Comparison of ENCODE assay signal across 8 cellular contexts in the genomic region with DNA sequence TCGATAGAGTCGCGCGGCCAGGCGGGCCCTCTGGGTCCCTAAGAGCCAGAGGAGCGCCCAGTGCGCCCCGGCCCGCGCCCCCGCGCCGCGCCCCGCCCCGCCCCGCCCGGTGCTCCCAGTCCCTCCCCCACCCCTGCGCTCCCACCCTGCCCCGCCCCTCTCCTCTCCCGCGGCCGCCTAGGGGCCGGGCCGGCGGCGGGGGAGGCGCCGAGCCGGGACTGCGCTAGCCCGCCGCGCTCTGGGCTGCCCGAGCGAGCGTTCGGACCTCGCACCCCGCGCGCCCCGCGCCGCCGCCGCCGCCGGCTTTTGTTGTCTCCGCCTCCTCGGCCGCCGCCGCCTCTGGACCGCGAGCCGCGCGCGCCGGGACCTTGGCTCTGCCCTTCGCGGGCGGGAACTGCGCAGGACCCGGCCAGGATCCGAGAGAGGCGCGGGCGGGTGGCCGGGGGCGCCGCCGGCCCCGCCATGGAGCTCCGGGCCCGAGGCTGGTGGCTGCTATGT. TPM values are rescaled to one million over a fixed set of nuclear protein-coding genes. Genes with fewer than 3 reads are reported as not detected.
DNase-seq lines count a peak whose midpoint lies in the region; ATAC-seq, FAIRE-seq and TF ChIP-seq lines count a peak whose summit lies in the region.

A gene with protein sequence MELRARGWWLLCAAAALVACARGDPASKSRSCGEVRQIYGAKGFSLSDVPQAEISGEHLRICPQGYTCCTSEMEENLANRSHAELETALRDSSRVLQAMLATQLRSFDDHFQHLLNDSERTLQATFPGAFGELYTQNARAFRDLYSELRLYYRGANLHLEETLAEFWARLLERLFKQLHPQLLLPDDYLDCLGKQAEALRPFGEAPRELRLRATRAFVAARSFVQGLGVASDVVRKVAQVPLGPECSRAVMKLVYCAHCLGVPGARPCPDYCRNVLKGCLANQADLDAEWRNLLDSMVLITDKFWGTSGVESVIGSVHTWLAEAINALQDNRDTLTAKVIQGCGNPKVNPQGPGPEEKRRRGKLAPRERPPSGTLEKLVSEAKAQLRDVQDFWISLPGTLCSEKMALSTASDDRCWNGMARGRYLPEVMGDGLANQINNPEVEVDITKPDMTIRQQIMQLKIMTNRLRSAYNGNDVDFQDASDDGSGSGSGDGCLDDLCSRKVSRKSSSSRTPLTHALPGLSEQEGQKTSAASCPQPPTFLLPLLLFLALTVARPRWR (plus strand): TSS at position 207 of the 498 bp plus-strand sequence. CDS start 256 bp downstream, at position 463.

- H3K27me3 ChIP-seq in A673 (replicated peaks; ENCODE audit: insufficient read depth, low read depth, low read length, poor library complexity), result peaks cover 15% of the 10 kb centered on the region
- no peaks in the 10 kb centered on the region for H3K27me3 ChIP-seq in OCI-LY3 (ENCODE audit: low read depth, low read length)
- H3K27me3 ChIP-seq in parathyroid adenoma (ENCODE audit: control insufficient read depth, insufficient read depth, low read length), result no peaks in the 10 kb centered on the region

- H3K79me2 ChIP-seq in OCI-LY3 (ENCODE audit: low read length) (no peaks in the 10 kb centered on the region), parathyroid adenoma (peaks cover 26% of the 10 kb centered on the region)

- H3K4me1 ChIP-seq in A673 (ENCODE audit: insufficient read depth, low read length, poor library complexity, severe bottlenecking), result peaks cover 15% of the 10 kb centered on the region
- H3K4me1 ChIP-seq in OCI-LY3 (ENCODE audit: low read length), result no peaks in the 10 kb centered on the region
- peaks cover 4% of the 10 kb centered on the region for H3K4me1 ChIP-seq in parathyroid adenoma

- TF ChIP-seq CTCF in A673 (conservative IDR thresholded peaks at IDR 0.05; ENCODE audit: low read depth, low read length) (no peak), OCI-LY3 (IDR thresholded peaks at IDR 0.05; ENCODE audit: low read depth, low read length) (no peak), parathyroid adenoma (IDR thresholded peaks at IDR 0.05) (no peak)

- H3K9ac ChIP-seq in OCI-LY3 (ENCODE audit: low read length), result peak within 1 kb of the TSS; percentile 94
- no peak within 1 kb of the TSS for H3K9ac ChIP-seq in parathyroid adenoma

- BruUV-seq in A673 (replicated peaks; lab: Mats Ljungman, UMichigan), result no TSS peak

- DNase-seq in A673 (ENCODE audit: low spot score), result peak; percentile 85
- peak; percentile 75 for DNase-seq in GM12891 (ENCODE audit: insufficient read length, low spot score)
- DNase-seq in amniotic stem cell (lab: John Stamatoyannopoulos, UW), result peak; percentile 71
- peak; percentile 80 for DNase-seq in cardiac septum (ENCODE audit: low spot score)
- DNase-seq in HPDE6-E6E7 (ENCODE audit: extremely low spot score), result no peak

- peak within 1 kb of the TSS; percentile 98 for H3K4me2 ChIP-seq in OCI-LY3 (ENCODE audit: low read length)
- H3K4me2 ChIP-seq in parathyroid adenoma (ENCODE audit: low read length), result peak within 1 kb of the TSS; percentile 90

- H3K9me3 ChIP-seq in A673 (ENCODE audit: low read depth, low read length, poor library complexity, severe bottlenecking) (no peaks in the 10 kb centered on the region), OCI-LY3 (ENCODE audit: insufficient read depth, low read length) (no peaks in the 10 kb centered on the region), parathyroid adenoma (ENCODE audit: control insufficient read depth, low read length) (no peaks in the 10 kb centered on the region)

- ATAC-seq in HG03097 (IDR thresholded peaks at IDR 0.05; ENCODE audit: low FRiP score, unreplicated experiment), result peak; percentile 37

- CTCF ChIA-PET in A673 (lab: Charles Lee), result no interaction called here

- H3K36me3 ChIP-seq in A673 (ENCODE audit: insufficient read depth, low read length, poor library complexity, severe bottlenecking), result no peaks in the 10 kb centered on the region
- no peaks in the 10 kb centered on the region for H3K36me3 ChIP-seq in OCI-LY3 (replicated peaks; ENCODE audit: low read depth, low read length)
- H3K36me3 ChIP-seq in parathyroid adenoma (ENCODE audit: control insufficient read depth, insufficient read depth, low read length), result no peaks in the 10 kb centered on the region

- H2AFZ ChIP-seq in OCI-LY3 (ENCODE audit: low read depth, low read length), result peak within 1 kb of the TSS; percentile 94
- peak within 1 kb of the TSS; percentile 88 for H2AFZ ChIP-seq in parathyroid adenoma

- POLR2A ChIA-PET in A673 (lab: Charles Lee; ENCODE audit: low non-redundant PET), result no interaction called here

- peak within 1 kb of the TSS; percentile 62 for H3K4me3 ChIP-seq in A673 (ENCODE audit: low read depth, low read length, poor library complexity, severe bottlenecking)
- H3K4me3 ChIP-seq in OCI-LY3 (ENCODE audit: low read length), result peak within 1 kb of the TSS; percentile 98
- peak within 1 kb of the TSS; percentile 58 for H3K4me3 ChIP-seq in parathyroid adenoma (ENCODE audit: low read depth, low read length)

- no peak for TF ChIP-seq POLR2A in GM12891 (IDR thresholded peaks at IDR 0.05; ENCODE audit: low read depth, low read length)

- H3K27ac ChIP-seq in A673 (ENCODE audit: low read depth, low read length, poor library complexity, severe bottlenecking) (peak within 1 kb of the TSS; percentile 63), OCI-LY3 (ENCODE audit: low read length) (no peak within 1 kb of the TSS; the same call in 1 of the 2 replicates), parathyroid adenoma (no peak within 1 kb of the TSS)

- FAIRE-seq in GM12891 (lab: Jason Lieb, UNC), result no peak

- no peaks in the 10 kb centered on the region for H4K20me1 ChIP-seq in OCI-LY3 (ENCODE audit: insufficient read depth, low read length)

- intact Hi-C loops in A673 (cut with micrococcal nuclease; ENCODE audit: unreplicated experiment), result loop anchor here (5.0 kb wide), 1 partner anchor 373 kb away; no protein-coding TSS in a partner anchor
- intact Hi-C loops in cardiac septum (cut with DNase I), result loop anchor here (1.0 to 5.0 kb wide), 3 partner anchors 65 to 283 kb away; no protein-coding TSS in a partner anchor

TF ChIP-seq in GM12891, 5 proteins besides CTCF, POLR2A, EP300 and RAD21:
- TF ChIP-seq POU2F2 (IDR thresholded peaks at IDR 0.05; ENCODE audit: low read depth, low read length), result no peak
- TF ChIP-seq POLR2AphosphoS5 (IDR thresholded peaks at IDR 0.05; ENCODE audit: low read depth, low read length), result no peak
- no peak for TF ChIP-seq SPI1 (IDR thresholded peaks at IDR 0.05; ENCODE audit: low read depth, low read length)
- TF ChIP-seq PAX5 (IDR thresholded peaks at IDR 0.05; ENCODE audit: insufficient read depth, low read length, severe bottlenecking), result no peak
- TF ChIP-seq TAF1 (IDR thresholded peaks at IDR 0.05; ENCODE audit: low read depth, low read length), result no peak

RNA-seq across cellular contexts. Expression of the gene that starts here (rescaled TPM):
- total RNA-seq in A673 (2021) (21.2 and 21.9 TPM in 2 replicates), cardiac septum (291 TPM)
- 0.19 TPM for polyA plus RNA-seq in GM12891 (2012; ENCODE audit: low read depth, missing spikeins)

Comparison
In these comparisons a context has a peak if more than half of its experiments do, and no peak if none do; other contexts are left out.
1. RNA of the gene that starts here (total RNA-seq): 291 TPM in cardiac septum (single experiment); 21.2 to 21.9 TPM in A673; every median in the first group is over 10 times any median in the second.
2. Peak in every context shown above with its lines, with median percentiles within 50 percentile points of each other: H3K4me3 ChIP-seq.